ENCODE assay signal across 8 cellular contexts in genomic region chr2:180006781-180007579, GRCh38. TPM values are rescaled to one million over a fixed set of nuclear protein-coding genes. Genes with fewer than 3 reads are reported as not detected.
DNase-seq lines count a peak whose midpoint lies in the region; ATAC-seq and TF ChIP-seq lines count a peak whose summit lies in the region.

TSS of gene CWC22 (minus strand) at chr2:180007297. CDS start at chr2:179993341, 13,956 bp downstream.

- H3K27me3 Mint-ChIP-seq in T-helper 2 cell treated with Interferon-gamma antibody and Interleukin-4, amounts not matched to agents 5 μg/mL and 100 μg/mL, for 36 hours (ENCODE audit: low read depth): no peaks in the 10 kb centered on the region

- under 1% methylated on average over 46 of the region's 46 CpGs for WGBS in right cardiac atrium

- DNase-seq in NCI-H1930 (lab: John Stamatoyannopoulos, UW) (peak; percentile 78 to 88), ascending aorta (ENCODE audit: low spot score in 2 of 2) (peak; percentile 47 to 94), right cardiac atrium (peak; percentile 87 to 93 (median 89)), pulmonary artery endothelial cell (ENCODE audit: low read depth, low spot score) (peak; percentile 72), uterus (peak; percentile 87 to 91)
- peak; percentile 83 for DNase-seq in T-helper 2 cell treated with Interferon-gamma antibody and Interleukin-4, amounts not matched to agents 5 μg/mL and 100 μg/mL, for 36 hours (ENCODE audit: low spot score)

- H3K4me1 Mint-ChIP-seq in T-helper 2 cell treated with Interferon-gamma antibody and Interleukin-4, amounts not matched to agents 5 μg/mL and 100 μg/mL, for 36 hours (ENCODE audit: low read depth): peaks cover 24% of the 10 kb centered on the region

- H3K27ac Mint-ChIP-seq in T-helper 2 cell treated with Interferon-gamma antibody and Interleukin-4, amounts not matched to agents 5 μg/mL and 100 μg/mL, for 36 hours: peak within 1 kb of the TSS; percentile 99

- ATAC-seq in GM18502 (IDR thresholded peaks at IDR 0.05; ENCODE audit: poor library complexity, unreplicated experiment): peak; percentile 98
- ATAC-seq in HG02970 (IDR thresholded peaks at IDR 0.05; ENCODE audit: low FRiP score, unreplicated experiment): peak; percentile 99
- peak; percentile 98 for ATAC-seq in right cardiac atrium

- peak within 1 kb of the TSS; percentile 87 to 95 for H3K27ac ChIP-seq in ascending aorta
- H3K27ac ChIP-seq in right cardiac atrium (ENCODE audit: low read length): peak within 1 kb of the TSS; percentile 87
- H3K27ac ChIP-seq in uterus: peak within 1 kb of the TSS; percentile 80 to 81

- H3K4me3 ChIP-seq in ascending aorta (peak within 1 kb of the TSS; percentile 76 to 97), right cardiac atrium (ENCODE audit: low read length) (peak within 1 kb of the TSS; percentile 92), uterus (peak within 1 kb of the TSS; percentile 69 to 73)

- TF ChIP-seq POLR2A in uterus (IDR thresholded peaks at IDR 0.05): peak in 1 of 2 donors; percentile 19

- H3K4me3 Mint-ChIP-seq in T-helper 2 cell treated with Interferon-gamma antibody and Interleukin-4, amounts not matched to agents 5 μg/mL and 100 μg/mL, for 36 hours: peak within 1 kb of the TSS; percentile 96

- H3K36me3 ChIP-seq in ascending aorta: no peaks in the 10 kb centered on the region
- H3K36me3 ChIP-seq in uterus: no peaks in the 10 kb centered on the region

- intact Hi-C loops in ascending aorta (cut with DNase I): loop anchor here (10.0 kb wide), 1 partner anchor 968 kb away; no protein-coding TSS in a partner anchor
- intact Hi-C loops in right cardiac atrium (cut with DNase I): no loop called here
- intact Hi-C loops in uterus (cut with DNase I; ENCODE audit: low total_unique reads): no loop called here

- no peaks in the 10 kb centered on the region for H3K9me3 Mint-ChIP-seq in T-helper 2 cell treated with Interferon-gamma antibody and Interleukin-4, amounts not matched to agents 5 μg/mL and 100 μg/mL, for 36 hours

- H3K27me3 ChIP-seq in ascending aorta (no peaks in the 10 kb centered on the region), right cardiac atrium (ENCODE audit: control insufficient read depth, insufficient read depth) (no peaks in the 10 kb centered on the region), uterus (no peaks in the 10 kb centered on the region)

- H3K9me3 ChIP-seq in ascending aorta: no peaks in the 10 kb centered on the region
- no peaks in the 10 kb centered on the region for H3K9me3 ChIP-seq in right cardiac atrium (ENCODE audit: control insufficient read depth, low read length)
- H3K9me3 ChIP-seq in uterus: no peaks in the 10 kb centered on the region

- no peaks in the 10 kb centered on the region for H3K36me3 Mint-ChIP-seq in T-helper 2 cell treated with Interferon-gamma antibody and Interleukin-4, amounts not matched to agents 5 μg/mL and 100 μg/mL, for 36 hours (ENCODE audit: low read depth)

- TF ChIP-seq CTCF in ascending aorta (IDR thresholded peaks at IDR 0.05) (no peak), uterus (IDR thresholded peaks at IDR 0.05) (no peak)

- H3K4me1 ChIP-seq in ascending aorta (peaks cover 3 to 8% of the 10 kb centered on the region in 2 donors), right cardiac atrium (ENCODE audit: control insufficient read depth, insufficient read depth, low read length) (no peaks in the 10 kb centered on the region), uterus (peaks cover 0 to 8% of the 10 kb centered on the region in 2 donors)

RNA-seq across cellular contexts. Expression of gene CWC22, which starts in this region (rescaled TPM):
- 18.5 TPM for total RNA-seq in ascending aorta
- total RNA-seq in right cardiac atrium: 10 to 100 TPM; 14.2 to 15.6 (median 14.8) TPM
- 9.2 TPM for polyA plus RNA-seq in right cardiac atrium
- 16.3 and 21.3 TPM in 2 replicates for total RNA-seq in pulmonary artery endothelial cell
- 10 to 100 TPM in 3 of 4 donors, 1 to 10 TPM in 1; 7.7 to 40.0 (median 25.0) TPM for total RNA-seq in uterus

Comparison
In these comparisons a context has a peak if more than half of its experiments do, and no peak if none do; other contexts are left out.
1. Peak in every context shown above with its lines: DNase-seq, ATAC-seq, H3K4me3 ChIP-seq and H3K27ac ChIP-seq.